Comparison of ENCODE assay signal across 15 cellular contexts in the genomic region with DNA sequence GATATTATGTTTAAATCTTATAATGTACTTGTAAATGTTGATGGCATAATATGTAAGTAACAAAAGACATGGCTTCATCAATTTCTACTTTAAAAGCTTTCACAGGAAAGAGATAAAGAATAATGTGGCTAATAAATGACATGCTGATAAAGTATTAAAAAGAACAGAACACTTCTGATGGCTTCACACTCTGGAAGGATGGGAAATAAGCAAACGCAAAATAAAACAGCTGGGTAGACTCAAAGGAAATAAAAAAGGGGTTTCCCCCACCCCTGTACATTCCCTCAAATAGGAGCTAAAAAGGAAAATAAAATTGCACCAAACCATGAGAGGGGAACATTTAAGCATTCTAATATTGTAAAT. TPM values are rescaled to one million over a fixed set of nuclear protein-coding genes. Genes with fewer than 3 reads are reported as not detected.
DNase-seq lines count a peak whose midpoint lies in the region; ATAC-seq, FAIRE-seq and TF ChIP-seq lines count a peak whose summit lies in the region.
"Had no signal": no experiment of that assay in that cellular context is flagged by ENCODE, and none has a peak within 500 bp of the region (broad histone marks: within the 10 kb centered on the region; RNA-seq: fewer than 3 reads in every experiment).

No MANE protein-coding gene starts in this region.

- H3K4me2 ChIP-seq in IMR-90 (ENCODE audit: low read depth, low read length), result peak overlapping the region; percentile 19; the same call in 1 of the 2 replicates
- H3K4me2 ChIP-seq in keratinocyte (ENCODE audit: control insufficient read depth, extremely low read depth, insufficient read depth, low read depth, low read length), result peak overlapping the region; percentile 72

- H3K4me1 ChIP-seq in IMR-90 (ENCODE audit: control insufficient read depth, insufficient read depth, low read length), result peaks cover 5% of the 10 kb centered on the region
- peaks cover 0 to 21% of the 10 kb centered on the region in 2 donors for H3K4me1 ChIP-seq in ascending aorta
- peaks cover 44% of the 10 kb centered on the region for H3K4me1 ChIP-seq in keratinocyte (ENCODE audit: control insufficient read depth, extremely low read depth, insufficient read depth, low read length)
- H3K4me1 ChIP-seq in stomach, result peaks cover 0 to 18% (median 10%) of the 10 kb centered on the region in 4 donors

- H3K18ac ChIP-seq in IMR-90 (ENCODE audit: low read depth, low read length), result peak overlapping the region; percentile 34; the same call in 1 of the 2 replicates

- H3K79me1 ChIP-seq in IMR-90 (ENCODE audit: low read depth in 1 of 2, low read length in 2 of 2), result no peaks in the 10 kb centered on the region

- H4K8ac ChIP-seq in IMR-90 (ENCODE audit: low read depth in 2 of 2, low read length in 2 of 2), result peak overlapping the region in 1 of 2 experiments; percentile 36; a peak in 1 of 4 replicates

- in situ Hi-C loops in IMR-90 (cut with MboI; ENCODE audit: low sequenced_read_pairs), result no loop called here

- ATAC-seq in IMR-90 (ENCODE audit: low read depth) (no peak), HG03520 (IDR thresholded peaks at IDR 0.05; ENCODE audit: unreplicated experiment) (no peak)
- ATAC-seq: activated CD8-positive, alpha-beta memory T cell treated with anti-CD3 and anti-CD28 coated beads, Interleukin-2, amount 10 ng/mL, durations not matched to agents 7 days and 5 days had no signal

- peak overlapping the region; percentile 63; the same call in 1 of the 2 replicates for H3K14ac ChIP-seq in IMR-90 (replicated peaks; ENCODE audit: low read depth, low read length)

- H2BK5ac ChIP-seq in IMR-90 (ENCODE audit: low read depth, low read length, poor library complexity, severe bottlenecking), result peak overlapping the region; percentile 92

- no peak overlapping the region; the same call in 1 of the 2 replicates for H4K5ac ChIP-seq in IMR-90 (ENCODE audit: low read depth, low read length)

- H2AK9ac ChIP-seq in IMR-90 (replicated peaks; ENCODE audit: low read depth, low read length, poor library complexity), result no peak overlapping the region

- CTCF ChIA-PET in IMR-90 (lab: Yijun Ruan, JAX), result interaction anchor here (0.6 kb wide), 1 partner anchor 21 kb away, joined by 3 read pairs; no protein-coding TSS in a partner anchor

- peak overlapping the region; percentile 66; the same call in 1 of the 2 replicates for H2BK120ac ChIP-seq in IMR-90 (ENCODE audit: low read depth, low read length)

- no peak for TF ChIP-seq RAD21 in IMR-90 (IDR thresholded peaks at IDR 0.05; ENCODE audit: low read length)

- no peak overlapping the region for H3K56ac ChIP-seq in IMR-90 (ENCODE audit: extremely low read depth, insufficient read depth, low read length)

- no peak for TF ChIP-seq EP300 in stomach (IDR thresholded peaks at IDR 0.05)

- peak overlapping the region; percentile 76; the same call in 1 of the 2 replicates for H3K27ac ChIP-seq in IMR-90 (ENCODE audit: insufficient read depth, low read length)
- H3K27ac ChIP-seq in ascending aorta, result peak overlapping the region; percentile 86 to 95
- H3K27ac ChIP-seq in keratinocyte (ENCODE audit: control insufficient read depth, insufficient read depth, low read length), result peak overlapping the region; percentile 88
- peak overlapping the region in 4 of 5 donors; percentile 49 to 63 (median 58) for H3K27ac ChIP-seq in stomach

- TF ChIP-seq CTCF in IMR-90 (conservative IDR thresholded peaks at IDR 0.05; ENCODE audit: low read depth, low read length) (no peak), ascending aorta (IDR thresholded peaks at IDR 0.05) (no peak), keratinocyte (optimal IDR thresholded peaks at IDR 0.05 in 1 of 3, IDR thresholded peaks at IDR 0.05 in 1 of 3, conservative IDR thresholded peaks at IDR 0.05 in 1 of 3; ENCODE audit: extremely low read depth in 1 of 3, insufficient read depth in 2 of 3, low read length in 3 of 3) (no peak), stomach (IDR thresholded peaks at IDR 0.05) (no peak), GM20000 (IDR thresholded peaks at IDR 0.05; ENCODE audit: extremely low read depth, missing control alignments) (no peak)

- no peak overlapping the region for H2BK15ac ChIP-seq in IMR-90 (ENCODE audit: low read depth, low read length)

- no peak overlapping the region for H4K91ac ChIP-seq in IMR-90 (ENCODE audit: insufficient read depth, low read depth, low read length)

- dilution Hi-C loops in IMR-90 (cut with HindIII; ENCODE audit: low sequenced_read_pairs, unreplicated experiment) (no loop called here), keratinocyte (cut with MboI; ENCODE audit: extremely low pct_ligation_motif_present, low sequenced_read_pairs) (no loop called here)

- no peak overlapping the region for H3K9ac ChIP-seq in IMR-90 (ENCODE audit: low read depth, low read length)
- peak overlapping the region; percentile 57 for H3K9ac ChIP-seq in keratinocyte (ENCODE audit: control insufficient read depth, extremely low read depth, insufficient read depth, low read length)

- H4K20me1 ChIP-seq in IMR-90 (ENCODE audit: insufficient read depth, low read length) (no peaks in the 10 kb centered on the region), keratinocyte (ENCODE audit: control insufficient read depth, extremely low read depth, insufficient read depth, low read length) (no peaks in the 10 kb centered on the region)

- peaks cover 4% of the 10 kb centered on the region; the same call in 1 of the 2 replicates for H3K9me1 ChIP-seq in IMR-90 (ENCODE audit: insufficient read depth, low read length)
- no peaks in the 10 kb centered on the region for H3K9me1 ChIP-seq in keratinocyte (ENCODE audit: control insufficient read depth, extremely low read depth, insufficient read depth, low read length)

- no peak for DNase-seq in IMR-90
- no peak for DNase-seq in ascending aorta (ENCODE audit: low spot score in 2 of 2)
- no peak for DNase-seq in keratinocyte (ENCODE audit: low read depth, low spot score)
- no peak for DNase-seq in stomach
- no peak for DNase-seq in GM20000 (ENCODE audit: low spot score)
- no peak for DNase-seq in NCI-H146 treated with DMSO at 0.1 percent for 48 hours (lab: John Stamatoyannopoulos, UW; ENCODE audit: unreplicated experiment)
- DNase-seq in activated naive CD4-positive, alpha-beta T cell treated with anti-CD3 and anti-CD28 coated beads, Interleukin-2, amount 50 U/mL, for 16 hours, result no peak
- DNase-seq: activated CD4-positive, CD25-positive, alpha-beta regulatory T cell; activated CD8-positive, alpha-beta memory T cell treated with anti-CD3 and anti-CD28 coated beads, Interleukin-2, amount 10 ng/mL, durations not matched to agents 7 days and 5 days; CD4-positive, CD25-positive, alpha-beta regulatory T cell; mucosa of descending colon; NCI-H1105 treated with DMSO at 0.1 percent for 48 hours; posterior cingulate gyrus; stimulated activated CD4-positive, alpha-beta T cell treated with anti-CD3 and anti-CD28 coated beads, Interleukin-2, amount 100 ng/mL, for 24 hours had no signal

- no peak overlapping the region for H2AK5ac ChIP-seq in IMR-90 (ENCODE audit: low read depth, low read length)

- no peak overlapping the region for H3K4me3 ChIP-seq in IMR-90 (ENCODE audit: insufficient read depth, low read depth, low read length)
- no peak overlapping the region for H3K4me3 ChIP-seq in ascending aorta
- H3K4me3 ChIP-seq in keratinocyte (ENCODE audit: control insufficient read depth in 2 of 3, extremely low read depth in 1 of 3, insufficient read depth in 2 of 3, low read depth in 1 of 3, low read length in 3 of 3), result no peak overlapping the region
- no peak overlapping the region for H3K4me3 ChIP-seq in stomach
- H3K4me3 ChIP-seq: mucosa of descending colon had no signal

- no peak for TF ChIP-seq POLR2A in IMR-90 (IDR thresholded peaks at IDR 0.05; ENCODE audit: low read depth, low read length)
- no peak for TF ChIP-seq POLR2A in stomach (IDR thresholded peaks at IDR 0.05)

- no peaks in the 10 kb centered on the region for H3K79me2 ChIP-seq in keratinocyte (ENCODE audit: control insufficient read depth, insufficient read depth, low read length)

- WGBS in IMR-90 (ENCODE audit: extremely low coverage in 2 of 2, insufficient read length in 1 of 2), 2 experiments, result no CpG with 5 or more reads among the region's 1 CpG
- WGBS in stomach, 5 donors, result 27 to 58% (median 44%) methylated on average over 1 of the region's 1 CpG

- H2BK20ac ChIP-seq in IMR-90 (ENCODE audit: low read depth, low read length), result peak overlapping the region; percentile 74

- H3K36me3 ChIP-seq in IMR-90 (ENCODE audit: control insufficient read depth, insufficient read depth, low read length) (no peaks in the 10 kb centered on the region), ascending aorta (no peaks in the 10 kb centered on the region), keratinocyte (ENCODE audit: control insufficient read depth in 2 of 2, extremely low read depth in 1 of 2, insufficient read depth in 2 of 2, low read length in 2 of 2) (no peaks in the 10 kb centered on the region), stomach (no peaks in the 10 kb centered on the region)

- H3K27me3 ChIP-seq in IMR-90 (ENCODE audit: control insufficient read depth, insufficient read depth, low read length), result no peaks in the 10 kb centered on the region
- no peaks in the 10 kb centered on the region for H3K27me3 ChIP-seq in ascending aorta
- H3K27me3 ChIP-seq in keratinocyte (ENCODE audit: control insufficient read depth, extremely low read depth, insufficient read depth, low read length), result no peaks in the 10 kb centered on the region
- H3K27me3 ChIP-seq in stomach, result no peaks in the 10 kb centered on the region

- H2AFZ ChIP-seq in IMR-90 (replicated peaks; ENCODE audit: low read length, poor library complexity) (no peak overlapping the region), keratinocyte (ENCODE audit: control insufficient read depth, low read length) (no peak overlapping the region)

- POLR2A ChIA-PET in IMR-90 (lab: Charles Lee; ENCODE audit: unreplicated experiment), result interaction anchor here (0.7 kb wide), 2 partner anchors 32 to 1444 kb away, joined by 7 to 9 read pairs; no protein-coding TSS in a partner anchor

- no TSS peak for BruUV-seq in IMR-90 (replicated peaks; lab: Mats Ljungman, UMichigan)

- H3K9me3 ChIP-seq in IMR-90 (ENCODE audit: control insufficient read depth, insufficient read depth, low read length), result no peaks in the 10 kb centered on the region
- H3K9me3 ChIP-seq in ascending aorta, result no peaks in the 10 kb centered on the region
- no peaks in the 10 kb centered on the region for H3K9me3 ChIP-seq in keratinocyte (ENCODE audit: control insufficient read depth, low read depth, low read length)
- no peaks in the 10 kb centered on the region for H3K9me3 ChIP-seq in stomach
- H3K9me3 ChIP-seq: mucosa of descending colon had no signal

- FAIRE-seq in keratinocyte (lab: Jason Lieb, UNC), result no peak

- peak overlapping the region; percentile 76; the same call in 1 of the 2 replicates for H3K4ac ChIP-seq in IMR-90 (ENCODE audit: low read depth, low read length)

- peak overlapping the region; percentile 78; the same call in 1 of the 2 replicates for H3K23ac ChIP-seq in IMR-90 (ENCODE audit: low read depth, low read length)

- intact Hi-C loops in IMR-90 (cut with micrococcal nuclease), result no loop called here
- intact Hi-C loops in ascending aorta (cut with DNase I), result loop anchor here (1.0 kb wide), 3 partner anchors 27 to 320 kb away; a partner anchor contains a TSS
- intact Hi-C loops in stomach (cut with DNase I; ENCODE audit: low total_unique reads), result no loop called here

RNA-seq across cellular contexts. Expression of a gene that starts 27.1 kb away (rescaled TPM):
- total RNA-seq in IMR-90 (2012; rRNA removed) (41.9 and 50.5 TPM in 2 replicates), ascending aorta (34.4 TPM), stomach (100 to 1,000 TPM in 2 of 5 donors, 10 to 100 TPM in 3; 58.3 to 124 (median 99.4) TPM)
- polyA plus RNA-seq in IMR-90 (2012; rRNA removed) (18.6 and 22.2 TPM in 2 replicates), keratinocyte (25.3 to 31.1 TPM (median 30.5 TPM) in 3 replicates), stomach (10 to 100 TPM; 10.1 to 19.0 (median 16.3) TPM)
- polyA plus RNA-seq in IMR-90 (2012; cell fraction: cytosol; rRNA removed), result 3.9 and 14.0 TPM in 2 replicates
- 55.1 and 65.8 TPM in 2 replicates for polyA plus RNA-seq in IMR-90 (2012; cell fraction: nucleus; rRNA removed; ENCODE audit: low replicate concordance)
- 22.5 TPM for polyA plus RNA-seq in keratinocyte (2011; ENCODE audit: low read depth)
- polyA plus RNA-seq in keratinocyte (2011; cell fraction: cytosol; rRNA removed), result 13.7 and 20.2 TPM in 2 replicates
- polyA plus RNA-seq in keratinocyte (2011; cell fraction: nucleus; rRNA removed), result 59.4 and 61.5 TPM in 2 replicates
- polyA plus RNA-seq in keratinocyte (2012; ENCODE audit: low replicate concordance), result 13.5 and 17.6 TPM in 2 replicates
- 74.5 to 95.9 TPM (median 91.2 TPM) in 3 replicates for polyA minus RNA-seq in keratinocyte
- polyA minus RNA-seq in keratinocyte (2011; cell fraction: cytosol; rRNA and poly(A)+ RNA removed), result 24.9 TPM
- polyA minus RNA-seq in keratinocyte (2011; cell fraction: nucleus; rRNA and poly(A)+ RNA removed), result 49.5 and 82.0 TPM in 2 replicates
